9 cellular contexts compared by ENCODE assay signal in genomic region chr9:94373779-94374175, GRCh38. TPM values are rescaled to one million over a fixed set of nuclear protein-coding genes. Genes with fewer than 3 reads are reported as not detected.
DNase-seq lines count a peak whose midpoint lies in the region; ATAC-seq and TF ChIP-seq lines count a peak whose summit lies in the region.
"Not testable (repeated sequence)": the region's sequence is repeated elsewhere in the genome, so short reads cannot be mapped to it uniquely, and the experiment has no call there.
"Had no signal": no experiment of that assay in that cellular context is flagged by ENCODE, and none has a peak within 500 bp of the region (broad histone marks: within the 10 kb centered on the region; RNA-seq: fewer than 3 reads in every experiment).

No MANE protein-coding gene starts in this region.

- H3K4me2 ChIP-seq in OCI-LY3 (ENCODE audit: low read length) = peak overlapping the region; percentile 67

- H3K27ac Mint-ChIP-seq in activated T-cell treated with anti-CD3 and anti-CD28 coated beads, Interleukin-2, amount 50 U/mL, for 24 hours = peak overlapping the region; percentile 86
- H3K27ac Mint-ChIP-seq in central memory CD8-positive, alpha-beta T cell (ENCODE audit: low read depth) = peak overlapping the region; percentile 87
- peak overlapping the region; percentile 84 for H3K27ac Mint-ChIP-seq in glutamatergic neuron (ENCODE audit: unreplicated experiment)

- not testable (repeated sequence) for H3K9me3 Mint-ChIP-seq in activated T-cell treated with anti-CD3 and anti-CD28 coated beads, Interleukin-2, amount 50 U/mL, for 24 hours; central memory CD8-positive, alpha-beta T cell; glutamatergic neuron (ENCODE audit: unreplicated experiment)

- not testable (repeated sequence) for H4K20me1 ChIP-seq in OCI-LY3 (ENCODE audit: insufficient read depth, low read length)

- DNase-seq in activated T-cell treated with anti-CD3 and anti-CD28 coated beads, Interleukin-2, amount 50 U/mL, for 24 hours; central memory CD8-positive, alpha-beta T cell (ENCODE audit: low spot score in 2 of 2); glutamatergic neuron; gastrocnemius medialis; vagina (ENCODE audit: extremely low spot score in 2 of 2): not testable (repeated sequence)

- intact Hi-C loops in gastrocnemius medialis (cut with DNase I; ENCODE audit: low total_unique reads) = loop anchor here (5.0 to 10.0 kb wide), 2 partner anchors 209 to 354 kb away; partner anchors contain the start of gene AOPEP
- intact Hi-C loops in vagina (cut with DNase I) = not testable (repeated sequence)

- H3K4me3 ChIP-seq in GM08714 (ENCODE audit: low read length) (peak overlapping the region; percentile 50; the same call in 1 of the 2 replicates), OCI-LY3 (ENCODE audit: low read length) (peak overlapping the region; percentile 81), mononuclear cell (ENCODE audit: low read length) (peak overlapping the region; percentile 53), gastrocnemius medialis (peak overlapping the region; percentile 36 to 67 (median 58)), vagina (peak overlapping the region; percentile 51 to 60)

- peaks cover 21% of the 10 kb centered on the region for H3K79me2 ChIP-seq in OCI-LY3 (ENCODE audit: low read length)

- TF ChIP-seq POLR2A in gastrocnemius medialis (IDR thresholded peaks at IDR 0.05); vagina (IDR thresholded peaks at IDR 0.05): not testable (repeated sequence)

- H3K9ac ChIP-seq in OCI-LY3 (ENCODE audit: low read length) = peak overlapping the region; percentile 67; the same call in 1 of the 2 replicates

- H3K4me1 Mint-ChIP-seq in activated T-cell treated with anti-CD3 and anti-CD28 coated beads, Interleukin-2, amount 50 U/mL, for 24 hours (ENCODE audit: low read depth) = peaks cover 13% of the 10 kb centered on the region
- H3K4me1 Mint-ChIP-seq in central memory CD8-positive, alpha-beta T cell = peaks cover 10% of the 10 kb centered on the region
- H3K4me1 Mint-ChIP-seq in glutamatergic neuron (ENCODE audit: low read depth, unreplicated experiment) = not testable (repeated sequence)

- not testable (repeated sequence) for H3K9me3 ChIP-seq in OCI-LY3 (ENCODE audit: insufficient read depth, low read length); mononuclear cell (ENCODE audit: low read depth, low read length); gastrocnemius medialis; vagina

- H3K36me3 ChIP-seq in OCI-LY3 (replicated peaks; ENCODE audit: low read depth, low read length); gastrocnemius medialis; vagina: not testable (repeated sequence)

- peak overlapping the region; percentile 70 for H3K4me3 Mint-ChIP-seq in activated T-cell treated with anti-CD3 and anti-CD28 coated beads, Interleukin-2, amount 50 U/mL, for 24 hours
- H3K4me3 Mint-ChIP-seq in central memory CD8-positive, alpha-beta T cell = peak overlapping the region; percentile 91
- peak overlapping the region; percentile 87 for H3K4me3 Mint-ChIP-seq in glutamatergic neuron (ENCODE audit: unreplicated experiment)

- H3K27me3 Mint-ChIP-seq in activated T-cell treated with anti-CD3 and anti-CD28 coated beads, Interleukin-2, amount 50 U/mL, for 24 hours; central memory CD8-positive, alpha-beta T cell; glutamatergic neuron (ENCODE audit: unreplicated experiment): not testable (repeated sequence)

- H3K36me3 Mint-ChIP-seq in activated T-cell treated with anti-CD3 and anti-CD28 coated beads, Interleukin-2, amount 50 U/mL, for 24 hours (ENCODE audit: low read depth) = peaks cover 13% of the 10 kb centered on the region
- not testable (repeated sequence) for H3K36me3 Mint-ChIP-seq in central memory CD8-positive, alpha-beta T cell (ENCODE audit: insufficient read depth); glutamatergic neuron (ENCODE audit: unreplicated experiment)

- not testable (repeated sequence) for H3K27me3 ChIP-seq in OCI-LY3 (ENCODE audit: low read depth, low read length); mononuclear cell (ENCODE audit: insufficient read depth, low read length); gastrocnemius medialis; vagina

- in situ Hi-C loops in gastrocnemius medialis (cut with MboI; ENCODE audit: low sequenced_read_pairs in 4 of 4) = not testable (repeated sequence)

- not testable (repeated sequence) for H3K4me1 ChIP-seq in OCI-LY3 (ENCODE audit: low read length); mononuclear cell (ENCODE audit: insufficient read depth, low read length); gastrocnemius medialis; vagina

- TF ChIP-seq CTCF in OCI-LY3 (IDR thresholded peaks at IDR 0.05; ENCODE audit: low read depth, low read length); glutamatergic neuron (IDR thresholded peaks at IDR 0.05; ENCODE audit: partially characterized antibody, unreplicated experiment); gastrocnemius medialis (IDR thresholded peaks at IDR 0.05 in 4 of 5, conservative IDR thresholded peaks at IDR 0.05 in 1 of 5); vagina (IDR thresholded peaks at IDR 0.05): not testable (repeated sequence)

- not testable (repeated sequence) for H2AFZ ChIP-seq in OCI-LY3 (ENCODE audit: low read depth, low read length)

- not testable (repeated sequence) for ATAC-seq in central memory CD8-positive, alpha-beta T cell (replicated peaks; ENCODE audit: extremely low read depth, poor library complexity, severe bottlenecking); gastrocnemius medialis

- H3K27ac ChIP-seq in OCI-LY3 (ENCODE audit: low read length) (peak overlapping the region; percentile 71), gastrocnemius medialis (peak overlapping the region; percentile 71 to 88 (median 77)), vagina (peak overlapping the region; percentile 44)

RNA-seq across cellular contexts. Expression of gene NUTM2F, which starts 45.3 kb away (rescaled TPM):
- total RNA-seq in glutamatergic neuron (ENCODE audit: unreplicated experiment) = not detected
- not detected for total RNA-seq in mononuclear cell
- total RNA-seq in gastrocnemius medialis = not detected
- not detected for total RNA-seq in vagina
- total RNA-seq: H4 had no signal
